ENCODE assay signal across 17 cellular contexts in genomic region chr13:49664606-49665005, GRCh38. TPM values are rescaled to one million over a fixed set of nuclear protein-coding genes. Genes with fewer than 3 reads are reported as not detected.
DNase-seq lines count a peak whose midpoint lies in the region; ATAC-seq, FAIRE-seq and TF ChIP-seq lines count a peak whose summit lies in the region.
"Had no signal": no experiment of that assay in that cellular context is flagged by ENCODE, and none has a peak within 500 bp of the region (broad histone marks: within the 10 kb centered on the region; RNA-seq: fewer than 3 reads in every experiment).

No MANE protein-coding gene starts in this region.

- H2BK5ac ChIP-seq in mesendoderm (ENCODE audit: low read length), result no peak overlapping the region

- no peak overlapping the region for H4K5ac ChIP-seq in mesendoderm (ENCODE audit: low read length)

- no peaks in the 10 kb centered on the region for H3K79me2 ChIP-seq in mesendoderm (ENCODE audit: control insufficient read depth, insufficient read depth, low read length)

- H3K4ac ChIP-seq in mesendoderm (ENCODE audit: low read depth, low read length), result no peak overlapping the region

- no peak overlapping the region for H4K8ac ChIP-seq in mesendoderm (ENCODE audit: low read depth, low read length)

- no peak overlapping the region for H2BK15ac ChIP-seq in mesendoderm (replicated peaks; ENCODE audit: low read depth)

- peak; percentile 87 for FAIRE-seq in D721Med (lab: Jason Lieb, UNC)
- FAIRE-seq in pancreas (lab: Jason Lieb, UNC), result no peak
- FAIRE-seq: A204.1, H54, HTR-8/SVneo had no signal

- no peak overlapping the region for H2AK5ac ChIP-seq in mesendoderm (ENCODE audit: low read length)

- peaks cover 9% of the 10 kb centered on the region for H3K4me1 ChIP-seq in HAP-1
- H3K4me1 ChIP-seq in mesendoderm (ENCODE audit: control insufficient read depth, low read depth, low read length), result no peaks in the 10 kb centered on the region
- H3K4me1 ChIP-seq in pancreas, result no peaks in the 10 kb centered on the region
- H3K4me1 ChIP-seq: BE2C had no signal

- H3K56ac ChIP-seq in mesendoderm (ENCODE audit: low read length), result no peak overlapping the region

- no peaks in the 10 kb centered on the region for H3K27me3 ChIP-seq in HAP-1 (ENCODE audit: low read depth)
- no peaks in the 10 kb centered on the region for H3K27me3 ChIP-seq in mesendoderm (ENCODE audit: insufficient read depth, low read length, poor library complexity)
- no peaks in the 10 kb centered on the region for H3K27me3 ChIP-seq in pancreas
- H3K27me3 ChIP-seq: BE2C had no signal

- intact Hi-C loops in pancreas (cut with DNase I), result no loop called here

- WGBS in mesendoderm (ENCODE audit: extremely low coverage, insufficient coverage, low lambda C conversion rate), result no CpG with 5 or more reads among the region's 4 CpGs
- WGBS in pancreas, 2 donors, result 81 to 84% methylated on average over 4 of the region's 4 CpGs

- H3K18ac ChIP-seq in mesendoderm (ENCODE audit: low read length), result no peak overlapping the region

- no peak overlapping the region for H2BK120ac ChIP-seq in mesendoderm (ENCODE audit: low read depth, low read length)

- no peak overlapping the region for H3K9ac ChIP-seq in mesendoderm (ENCODE audit: low read length)

- TF ChIP-seq CTCF in D721Med (IDR thresholded peaks at IDR 0.05; ENCODE audit: insufficient read depth, missing control alignments) (no peak), pancreas (IDR thresholded peaks at IDR 0.05) (no peak)

- in situ Hi-C loops in HAP-1 (cut with MboI; ENCODE audit: low sequenced_read_pairs), result no loop called here

- H3K27ac ChIP-seq in mesendoderm (ENCODE audit: low read depth, low read length) (no peak overlapping the region), pancreas (no peak overlapping the region)
- H3K27ac ChIP-seq: C4-2B had no signal

- no peaks in the 10 kb centered on the region for H3K79me1 ChIP-seq in mesendoderm (ENCODE audit: low read length)

- H3K9me3 ChIP-seq in HAP-1 (no peaks in the 10 kb centered on the region), pancreas (no peaks in the 10 kb centered on the region)
- H3K9me3 ChIP-seq: BE2C had no signal

- DNase-seq in D721Med (ENCODE audit: insufficient read length, low spot score) (peak; percentile 48), HAP-1 (ENCODE audit: low spot score in 2 of 2) (peak; percentile 80 to 94), NCI-H82 treated with DMSO at 0.1 percent for 48 hours (lab: John Stamatoyannopoulos, UW; ENCODE audit: unreplicated experiment) (peak; percentile 98), mesendoderm (peak; percentile 83), pancreas (no peak)
- DNase-seq: BE2C; CD8-positive, alpha-beta T cell; COR-L47; DMS53 had no signal

- H3K23ac ChIP-seq in mesendoderm (ENCODE audit: low read length), result no peak overlapping the region

- H3K4me3 ChIP-seq in HAP-1, result no peak overlapping the region
- H3K4me3 ChIP-seq in mesendoderm (ENCODE audit: low read length), result no peak overlapping the region
- H3K4me3 ChIP-seq in pancreas, result no peak overlapping the region

- no peak overlapping the region for H3K4me2 ChIP-seq in mesendoderm (ENCODE audit: low read length)

- peaks cover 35% of the 10 kb centered on the region for H3K36me3 ChIP-seq in HAP-1 (replicated peaks)
- no peaks in the 10 kb centered on the region for H3K36me3 ChIP-seq in mesendoderm (ENCODE audit: control insufficient read depth, insufficient read depth, low read length)
- peaks cover 0 to 9% (median 6%) of the 10 kb centered on the region in 3 donors for H3K36me3 ChIP-seq in pancreas

- ATAC-seq in pancreas, result no peak
- no peak for ATAC-seq in HG02870 (IDR thresholded peaks at IDR 0.05; ENCODE audit: unreplicated experiment)
- no peak for ATAC-seq in activated CD4-positive, CD25-positive, alpha-beta regulatory T cell treated with anti-CD3 and anti-CD28 coated beads, Interleukin-2, amount 50 U/mL, for 24 hours
- no peak for ATAC-seq in GM19395 (IDR thresholded peaks at IDR 0.05; ENCODE audit: unreplicated experiment)
- ATAC-seq: CD8-positive, alpha-beta T cell had no signal

RNA-seq across cellular contexts. Expression of gene EBPL, which starts 26.7 kb away (rescaled TPM):
- polyA plus RNA-seq in mesendoderm (2013, experiment 1 of 2), result 152 TPM
- polyA plus RNA-seq in mesendoderm (2013, experiment 2 of 2), result 153 TPM
- 10 to 100 TPM; 23.8 to 44.0 (median 34.0) TPM for total RNA-seq in pancreas
- 10 to 100 TPM; 44.4 to 46.4 TPM for polyA plus RNA-seq in pancreas

RNA-seq across cellular contexts. Expression of gene ARL11, which starts 36.3 kb away (rescaled TPM):
- polyA plus RNA-seq in mesendoderm (2013, experiment 1 of 2), result 0.25 TPM
- polyA plus RNA-seq in mesendoderm (2013, experiment 2 of 2), result 0.28 TPM
- total RNA-seq in pancreas, result 1 to 10 TPM in 1 of 6 donors, under 1 TPM in 5; 0.05 to 1.5 (median 0.17) TPM
- polyA plus RNA-seq in pancreas, result under 1 TPM; 0.19 to 0.23 TPM
- polyA plus RNA-seq: AG04450 had no signal

Comparison
In these comparisons a context has a peak if more than half of its experiments do, and no peak if none do; other contexts are left out.
1. DNase-seq: peak in D721Med (single experiment), HAP-1 (2 of 2), NCI-H82 treated with DMSO at 0.1 percent for 48 hours (single experiment) and mesendoderm (single experiment); none in pancreas (0 of 6).